ENCODE assay signal across 16 cellular contexts in the genomic region with DNA sequence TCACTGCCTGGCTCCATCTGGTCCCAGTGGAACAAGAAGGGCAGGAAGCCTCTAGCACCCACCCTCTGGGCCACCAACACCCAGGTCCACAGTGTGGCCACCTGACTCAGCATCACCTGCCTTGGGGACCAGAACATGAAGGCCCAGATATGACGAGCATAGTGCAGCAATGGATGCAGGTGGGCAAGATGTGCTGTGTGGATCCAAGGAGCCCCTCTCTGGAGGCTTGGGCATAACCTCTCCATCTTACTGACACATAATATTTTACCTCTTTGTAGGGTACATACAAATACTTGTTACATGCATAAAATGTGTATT. TPM values are rescaled to one million over a fixed set of nuclear protein-coding genes. Genes with fewer than 3 reads are reported as not detected.
"Had no signal": no experiment of that assay in that cellular context is flagged by ENCODE, and none has a peak within 500 bp of the region (broad histone marks: within the 10 kb centered on the region; RNA-seq: fewer than 3 reads in every experiment).

No MANE protein-coding gene starts in this region.

RNA-seq across cellular contexts. Expression of a gene that starts 2.9 kb away (rescaled TPM):
- total RNA-seq: activated CD4-positive, alpha-beta memory T cell treated with anti-CD3 and anti-CD28 coated beads, Interleukin-2, amount 10 ng/mL, durations not matched to agents 7 days and 5 days; activated CD4-positive, alpha-beta T cell treated with anti-CD3 and anti-CD28 coated beads for 36 hours; activated CD4-positive, alpha-beta T cell treated with anti-CD3 and anti-CD28 coated beads, Interleukin-2, amount 10 ng/mL, durations not matched to agents 7 days and 5 days; activated CD8-positive, alpha-beta memory T cell treated with anti-CD3 and anti-CD28 coated beads, Interleukin-2, amount 10 ng/mL, durations not matched to agents 7 days and 5 days; activated CD8-positive, alpha-beta T cell treated with anti-CD3 and anti-CD28 coated beads, Interleukin-2, amount 10 ng/mL, durations not matched to agents 7 days and 5 days; activated naive CD8-positive, alpha-beta T cell treated with anti-CD3 and anti-CD28 coated beads, Interleukin-2, amount 10 ng/mL, durations not matched to agents 7 days and 5 days; activated T-helper 2 cell treated with anti-CD3 and anti-CD28 coated beads, Interferon-gamma antibody, Interleukin-2, Interleukin-4, amounts not matched to agents 10 μg/mL and 5 μg/mL and 100 μg/mL, durations not matched to agents 14 hours and 24 hours and 36 hours; adrenal gland; ascending aorta; bronchial epithelial cell; cardiac muscle cell; T-cell; T-helper 1 cell treated with Interleukin-12 subunit alpha and Interleukin-12 subunit beta and Interleukin-4 antibody, amounts not matched to agents 30 ng/mL and 1 ng/mL, for 36 hours; T-helper 17 cell; T-helper 2 cell treated with Interferon-gamma antibody and Interleukin-4, amounts not matched to agents 100 ng/mL and 5 ng/mL, for 36 hours; WTC11 had no signal
- polyA plus RNA-seq: adrenal gland, cardiac muscle cell had no signal
